In genomic region chr14:105681604-105682185, GRCh38 we compare ENCODE assay signal across 8 cellular contexts.
DNase-seq lines count a peak whose midpoint lies in the region; ATAC-seq and TF ChIP-seq lines count a peak whose summit lies in the region.
"Not testable (repeated sequence)": the region's sequence is repeated elsewhere in the genome, so short reads cannot be mapped to it uniquely, and the experiment has no call there.

No MANE protein-coding gene starts in this region.

- H3K4me3 Mint-ChIP-seq in IgD-negative memory B cell: peak overlapping the region; percentile 30 to 96 (median 62)
- H3K4me3 Mint-ChIP-seq in activated B cell treated with CpG ODN at 0.5 μM for 24 hours: peak overlapping the region; percentile 72
- peak overlapping the region; percentile 66 for H3K4me3 Mint-ChIP-seq in memory B cell
- H3K4me3 Mint-ChIP-seq in stimulated activated naive CD8-positive, alpha-beta T cell treated with anti-CD3 and anti-CD28 coated beads, Interleukin-15, amount 100 ng/mL, for 72 hours: not testable (repeated sequence)

- H3K36me3 Mint-ChIP-seq in IgD-negative memory B cell; activated B cell treated with CpG ODN at 0.5 μM for 24 hours (ENCODE audit: low read depth); memory B cell: not testable (repeated sequence)

- H3K36me3 ChIP-seq in DOHH2 (ENCODE audit: control insufficient read depth, low read length): not testable (repeated sequence)

- H3K27me3 ChIP-seq in DOHH2 (ENCODE audit: control insufficient read depth, low read length): not testable (repeated sequence)

- not testable (repeated sequence) for H3K4me3 ChIP-seq in DOHH2 (ENCODE audit: low read length); coronary artery

- peak overlapping the region; percentile 78 for H3K27ac ChIP-seq in DOHH2 (ENCODE audit: low read depth, low read length)
- not testable (repeated sequence) for H3K27ac ChIP-seq in coronary artery

- CTCF ChIA-PET in activated B cell treated with CpG ODN at 0.5 μM for 24 hours (lab: Charles Lee): not testable (repeated sequence)

- not testable (repeated sequence) for H4K20me1 ChIP-seq in DOHH2 (ENCODE audit: control insufficient read depth, insufficient read depth, low read depth, low read length)

- POLR2A ChIA-PET in activated B cell treated with CpG ODN at 0.5 μM for 24 hours (lab: Charles Lee): not testable (repeated sequence)

- peak; percentile 34 for DNase-seq in NCI-H1694 (lab: John Stamatoyannopoulos, UW)
- peak; percentile 55 for DNase-seq in activated B cell treated with CpG ODN at 0.5 μM for 24 hours
- peak; percentile 8 for DNase-seq in coronary artery (ENCODE audit: low spot score)
- peak in 1 of 2 donors; percentile 68 for DNase-seq in memory B cell (ENCODE audit: low spot score in 2 of 2)
- peak in 1 of 2 donors; percentile 8 for DNase-seq in stimulated activated naive CD8-positive, alpha-beta T cell treated with anti-CD3 and anti-CD28 coated beads, Interleukin-15, amount 100 ng/mL, for 72 hours

- H3K4me1 Mint-ChIP-seq in IgD-negative memory B cell (peaks cover 13 to 14% (median 14%) of the 10 kb centered on the region in 3 donors), activated B cell treated with CpG ODN at 0.5 μM for 24 hours (peaks cover 36% of the 10 kb centered on the region), memory B cell (peaks cover 28% of the 10 kb centered on the region)
- not testable (repeated sequence) for H3K4me1 Mint-ChIP-seq in stimulated activated naive CD8-positive, alpha-beta T cell treated with anti-CD3 and anti-CD28 coated beads, Interleukin-15, amount 100 ng/mL, for 72 hours

- ATAC-seq in activated B cell treated with CpG ODN at 0.5 μM for 24 hours (ENCODE audit: low read depth): peak; percentile 11
- ATAC-seq in memory B cell (ENCODE audit: low read depth): peak; percentile 18
- peak; percentile 6 for ATAC-seq in stimulated activated naive CD8-positive, alpha-beta T cell treated with anti-CD3 and anti-CD28 coated beads, Interleukin-15, amount 100 ng/mL, for 72 hours

- intact Hi-C loops in activated B cell treated with CpG ODN at 0.5 μM for 24 hours (cut with micrococcal nuclease): loop anchor here (1.0 to 10.0 kb wide), 3 partner anchors 53 to 177 kb away; no protein-coding TSS in a partner anchor

- not testable (repeated sequence) for H3K27me3 Mint-ChIP-seq in IgD-negative memory B cell; activated B cell treated with CpG ODN at 0.5 μM for 24 hours; memory B cell; stimulated activated naive CD8-positive, alpha-beta T cell treated with anti-CD3 and anti-CD28 coated beads, Interleukin-15, amount 100 ng/mL, for 72 hours

- not testable (repeated sequence) for H3K9me3 Mint-ChIP-seq in IgD-negative memory B cell; activated B cell treated with CpG ODN at 0.5 μM for 24 hours; memory B cell; stimulated activated naive CD8-positive, alpha-beta T cell treated with anti-CD3 and anti-CD28 coated beads, Interleukin-15, amount 100 ng/mL, for 72 hours

- H3K4me1 ChIP-seq in DOHH2 (ENCODE audit: control insufficient read depth, low read length): peaks cover 43% of the 10 kb centered on the region

- TF ChIP-seq CTCF in DOHH2 (IDR thresholded peaks at IDR 0.05; ENCODE audit: low read depth, low read length, poor library complexity, severe bottlenecking); activated B cell treated with CpG ODN at 0.5 μM for 24 hours (IDR thresholded peaks at IDR 0.05); coronary artery (IDR thresholded peaks at IDR 0.05): not testable (repeated sequence)
- peak; percentile 37 for TF ChIP-seq CTCF in GM12873 (IDR thresholded peaks at IDR 0.05; ENCODE audit: insufficient read depth, low read depth, low read length, missing control alignments)

- 0 out of 2 replicates have a peak overlapping the region, but pooled peaks have one; percentile 34 for H3K4me2 ChIP-seq in DOHH2 (ENCODE audit: low read length)

- H3K27ac Mint-ChIP-seq in IgD-negative memory B cell (peak overlapping the region; percentile 93 to 99 (median 97)), activated B cell treated with CpG ODN at 0.5 μM for 24 hours (peak overlapping the region; percentile 97), memory B cell (peak overlapping the region; percentile 91)
- H3K27ac Mint-ChIP-seq in stimulated activated naive CD8-positive, alpha-beta T cell treated with anti-CD3 and anti-CD28 coated beads, Interleukin-15, amount 100 ng/mL, for 72 hours: not testable (repeated sequence)

- H3K9me3 ChIP-seq in DOHH2 (ENCODE audit: control insufficient read depth, insufficient read depth, low read length): not testable (repeated sequence)

- H3F3A ChIP-seq in DOHH2 (ENCODE audit: control insufficient read depth, insufficient read depth): not testable (repeated sequence)

- not testable (repeated sequence) for H3K9me2 ChIP-seq in DOHH2 (replicated peaks; ENCODE audit: control insufficient read depth, low read length)

- H3K79me2 ChIP-seq in DOHH2 (ENCODE audit: control insufficient read depth, low read length): not testable (repeated sequence)
